29 cellular contexts compared by ENCODE assay signal in genomic region chr7:81801532-81801931, GRCh38. TPM values are rescaled to one million over a fixed set of nuclear protein-coding genes. Genes with fewer than 3 reads are reported as not detected.
"Had no signal": no experiment of that assay in that cellular context is flagged by ENCODE, and none has a peak within 500 bp of the region (broad histone marks: within the 10 kb centered on the region; RNA-seq: fewer than 3 reads in every experiment).

No MANE protein-coding gene starts in this region.

- ATAC-seq: activated naive CD8-positive, alpha-beta T cell treated with anti-CD3 and anti-CD28 coated beads, Interleukin-2, amount 50 U/mL, for 24 hours; activated T-cell treated with anti-CD3 and anti-CD28 coated beads, Interleukin-2, amount 50 U/mL, for 4 hours; SK-N-SH treated with all-trans-retinoic acid at 6 μM for 48 hours; T-cell; T-helper 17 cell had no signal

- DNase-seq: activated B cell treated with CpG ODN at 0.5 μM for 24 hours; activated CD4-positive, alpha-beta memory T cell treated with anti-CD3 and anti-CD28 coated beads for 36 hours; activated CD4-positive, alpha-beta T cell treated with anti-CD3 and anti-CD28 coated beads for 4 hours; activated CD4-positive, alpha-beta T cell treated with anti-CD3 and anti-CD28 coated beads, Interleukin-2, amount 50 U/mL, for 1 hour; activated CD4-positive, CD25-positive, alpha-beta regulatory T cell treated with anti-CD3 and anti-CD28 coated beads, Interleukin-2, amount 50 U/mL, for 72 hours; activated CD8-positive, alpha-beta memory T cell treated with anti-CD3 and anti-CD28 coated beads, Interleukin-2, amount 50 U/mL, for 4 hours; activated gamma-delta T cell treated with Interleukin-2 at 50 U/mL for 16 hours; activated naive CD4-positive, alpha-beta T cell treated with anti-CD3 and anti-CD28 coated beads, Interleukin-2, amount 10 ng/mL, durations not matched to agents 7 days and 5 days; activated naive CD8-positive, alpha-beta T cell treated with anti-CD3 and anti-CD28 coated beads, Interleukin-2, amount 50 U/mL, for 24 hours; activated T-cell treated with anti-CD3 and anti-CD28 coated beads for 4 hours; activated T-cell treated with anti-CD3 and anti-CD28 coated beads, Interleukin-2, amount 50 U/mL, for 4 hours; anterior cingulate cortex; central memory CD4-positive, alpha-beta T cell; NCI-H1105; NCI-H1417 treated with DMSO at 0.1 percent for 48 hours; NCI-H1930; NCI-H2081 treated with DMSO at 0.1 percent for 48 hours; NCI-H345; NCI-H524 treated with DMSO at 0.1 percent for 48 hours; NK-92 treated with Interleukin-12 subunit alpha and Interleukin-12 subunit beta, amount 100 ng/mL, for 24 hours; OCI-M1; SIG-M5; T-cell; T-helper 17 cell; T-helper 9 cell had no signal

- H3K27ac ChIP-seq: VCaP had no signal

RNA-seq across cellular contexts. Expression of gene HGF, which starts 31.7 kb away (rescaled TPM):
- total RNA-seq: activated B cell treated with CpG ODN at 0.5 μM for 24 hours; activated CD4-positive, alpha-beta memory T cell treated with anti-CD3 and anti-CD28 coated beads for 36 hours; activated T-helper 1 cell treated with anti-CD3 and anti-CD28 coated beads, Interleukin-12 subunit alpha, Interleukin-12 subunit beta, Interleukin-2, Interleukin-4 antibody, amounts not matched to agents 30 ng/mL and 10 ng/mL and 1 ng/mL, durations not matched to agents 14 hours and 24 hours and 36 hours; NCI-H460 had no signal
